Comparison of ENCODE assay signal across 8 cellular contexts in the genomic region with DNA sequence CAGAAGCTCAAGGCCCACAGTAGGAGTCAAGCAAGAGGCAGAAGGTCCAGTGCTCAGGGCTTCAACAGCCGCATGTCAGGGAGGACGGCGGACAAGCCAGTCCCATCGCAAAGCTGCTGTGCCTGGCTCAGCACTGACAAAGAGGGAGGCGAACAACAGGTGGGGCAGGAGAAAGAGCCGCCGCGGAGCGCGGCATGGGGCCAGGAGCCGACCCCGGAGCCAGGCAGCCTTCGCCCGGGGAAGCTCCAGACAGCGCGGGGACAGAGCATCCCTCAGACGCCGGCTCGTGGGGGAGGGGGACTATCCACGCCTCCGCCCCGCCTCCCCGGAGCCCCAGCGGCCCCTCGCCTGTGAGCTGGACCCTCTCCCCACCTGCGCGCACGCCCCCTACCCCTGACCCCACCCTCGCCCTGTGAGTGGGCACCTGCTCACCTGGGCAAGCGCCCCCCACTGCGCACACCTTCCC. TPM values are rescaled to one million over a fixed set of nuclear protein-coding genes. Genes with fewer than 3 reads are reported as not detected.
DNase-seq lines count a peak whose midpoint lies in the region; ATAC-seq lines count a peak whose summit lies in the region.

No MANE protein-coding gene starts in this region.

- intact Hi-C loops in activated naive CD4-positive, alpha-beta T cell treated with anti-CD3 and anti-CD28 coated beads for 36 hours (cut with micrococcal nuclease), result loop anchor here (2.0 to 5.0 kb wide), 2 partner anchors 41 to 774 kb away; a partner anchor contains a TSS
- intact Hi-C loops in head of caudate nucleus (cut with DNase I), result no loop called here

- H3K4me1 ChIP-seq in trophoblast cell (ENCODE audit: control insufficient read depth in 1 of 2, insufficient read depth in 2 of 2, low read length in 2 of 2), result peaks cover 11 to 15% of the 10 kb centered on the region in 2 experiments

- peaks cover 11% of the 10 kb centered on the region for H3K79me1 ChIP-seq in trophoblast cell (ENCODE audit: low read length)

- H3K4me2 ChIP-seq in trophoblast cell (ENCODE audit: low read length), result peak overlapping the region; percentile 72

- H2BK5ac ChIP-seq in trophoblast cell (ENCODE audit: low read depth, low read length, poor library complexity), result peak overlapping the region; percentile 67

- H3K36me3 ChIP-seq in trophoblast cell (ENCODE audit: control insufficient read depth in 1 of 2, insufficient read depth in 2 of 2, low read length in 2 of 2), result peaks cover 29% of the 10 kb centered on the region in 2 experiments

- peak overlapping the region; percentile 62 for H2AK5ac ChIP-seq in trophoblast cell (ENCODE audit: low read length)

- no peak for ATAC-seq in HG03045 (IDR thresholded peaks at IDR 0.05; ENCODE audit: unreplicated experiment)

- peaks cover 44% of the 10 kb centered on the region for H3K36me3 Mint-ChIP-seq in activated naive CD4-positive, alpha-beta T cell treated with anti-CD3 and anti-CD28 coated beads for 36 hours (ENCODE audit: low read depth)

- H2BK12ac ChIP-seq in trophoblast cell (ENCODE audit: low read length), result no peak overlapping the region

- peak overlapping the region; percentile 50 for H3K27ac Mint-ChIP-seq in activated naive CD4-positive, alpha-beta T cell treated with anti-CD3 and anti-CD28 coated beads for 36 hours

- peak overlapping the region; percentile 77 for H3K9ac ChIP-seq in trophoblast cell (ENCODE audit: low read length)

- H3K14ac ChIP-seq in trophoblast cell (ENCODE audit: low read length), result peak overlapping the region; percentile 93

- peak; percentile 43 for DNase-seq in SKM-1 treated with dmso at 0.1 percent for 144 hours (lab: John Stamatoyannopoulos, UW; ENCODE audit: unreplicated experiment)
- no peak for DNase-seq in SKM-1 (lab: John Stamatoyannopoulos, UW; ENCODE audit: unreplicated experiment)
- peak; percentile 87 for DNase-seq in NCI-H748 (lab: John Stamatoyannopoulos, UW; ENCODE audit: unreplicated experiment)
- peak; percentile 49 for DNase-seq in activated naive CD4-positive, alpha-beta T cell treated with anti-CD3 and anti-CD28 coated beads for 36 hours
- DNase-seq in head of caudate nucleus, result peak in 26 of 42 donors; percentile 22 to 61 (median 42)
- peak in 1 of 2 donors; percentile 38 for DNase-seq in trophoblast cell
- DNase-seq in NCI-H2081 treated with DMSO at 0.1 percent for 48 hours (lab: John Stamatoyannopoulos, UW), result no peak

- H3K9me3 ChIP-seq in trophoblast cell (ENCODE audit: insufficient read depth, low read depth, low read length), result peaks cover 2% of the 10 kb centered on the region

- no peak overlapping the region for H3K23ac ChIP-seq in trophoblast cell (ENCODE audit: low read length)

- CTCF ChIA-PET in activated naive CD4-positive, alpha-beta T cell treated with anti-CD3 and anti-CD28 coated beads for 36 hours (lab: Charles Lee), result interaction anchor here (0.6 kb wide), 1 partner anchor 633 kb away, joined by 3 read pairs; no protein-coding TSS in a partner anchor

- peak overlapping the region; percentile 99 for H3K4me3 ChIP-seq in trophoblast cell (ENCODE audit: low read depth, low read length)

- H3K4me1 Mint-ChIP-seq in activated naive CD4-positive, alpha-beta T cell treated with anti-CD3 and anti-CD28 coated beads for 36 hours (ENCODE audit: low read depth), result peaks cover 40% of the 10 kb centered on the region

- H3K27me3 Mint-ChIP-seq in activated naive CD4-positive, alpha-beta T cell treated with anti-CD3 and anti-CD28 coated beads for 36 hours (ENCODE audit: low read depth), result no peaks in the 10 kb centered on the region

- H3K4ac ChIP-seq in trophoblast cell (ENCODE audit: low read depth, low read length), result peak overlapping the region; percentile 68

- H3K27ac ChIP-seq in trophoblast cell (ENCODE audit: low read depth, low read length), result peak overlapping the region; percentile 83

- H4K8ac ChIP-seq in trophoblast cell (ENCODE audit: low read depth, low read length), result peak overlapping the region; percentile 76

- H3K27me3 ChIP-seq in trophoblast cell (ENCODE audit: insufficient read depth, low read length), result no peaks in the 10 kb centered on the region

- peaks cover 2% of the 10 kb centered on the region for H3K9me3 Mint-ChIP-seq in activated naive CD4-positive, alpha-beta T cell treated with anti-CD3 and anti-CD28 coated beads for 36 hours

- peak overlapping the region; percentile 91 for H3K4me3 Mint-ChIP-seq in activated naive CD4-positive, alpha-beta T cell treated with anti-CD3 and anti-CD28 coated beads for 36 hours

- H3K79me2 ChIP-seq in trophoblast cell (ENCODE audit: control insufficient read depth, insufficient read depth, low read length, poor library complexity), result peaks cover 12% of the 10 kb centered on the region

- H2AFZ ChIP-seq in trophoblast cell (ENCODE audit: insufficient read depth, low read length, poor library complexity), result peak overlapping the region; percentile 95

- H4K91ac ChIP-seq in trophoblast cell (ENCODE audit: low read depth, low read length), result peak overlapping the region; percentile 85

- WGBS in trophoblast cell (ENCODE audit: extremely low coverage, insufficient coverage, insufficient read length), result no CpG with 5 or more reads among the region's 31 CpGs

- H4K12ac ChIP-seq in trophoblast cell (ENCODE audit: low read depth, low read length), result peak overlapping the region; percentile 82

- peak overlapping the region; percentile 95 for H3K18ac ChIP-seq in trophoblast cell (ENCODE audit: low read length)

- peak overlapping the region; percentile 82 for H2BK120ac ChIP-seq in trophoblast cell (ENCODE audit: insufficient read depth, low read length, poor library complexity)

RNA-seq across cellular contexts. Expression of a gene that starts 0.4 kb away (rescaled TPM):
- 10 to 100 TPM; 52.0 to 58.7 TPM for total RNA-seq in activated naive CD4-positive, alpha-beta T cell treated with anti-CD3 and anti-CD28 coated beads for 36 hours
- 282 and 291 TPM in 2 replicates for polyA plus RNA-seq in trophoblast cell (2013)

RNA-seq across cellular contexts. Expression of a gene that starts 5.2 kb away (rescaled TPM):
- 10 to 100 TPM; 76.6 to 78.9 TPM for total RNA-seq in activated naive CD4-positive, alpha-beta T cell treated with anti-CD3 and anti-CD28 coated beads for 36 hours
- 32.7 and 33.1 TPM in 2 replicates for polyA plus RNA-seq in trophoblast cell (2013)

Comparison
In these comparisons a context has a peak if more than half of its experiments do, and no peak if none do; other contexts are left out.
1. DNase-seq: peak in SKM-1 treated with dmso at 0.1 percent for 144 hours (single experiment), NCI-H748 (single experiment), activated naive CD4-positive, alpha-beta T cell treated with anti-CD3 and anti-CD28 coated beads for 36 hours (single experiment) and head of caudate nucleus (26 of 42); none in SKM-1 (single experiment) and NCI-H2081 treated with DMSO at 0.1 percent for 48 hours (single experiment).